In the genomic region with DNA sequence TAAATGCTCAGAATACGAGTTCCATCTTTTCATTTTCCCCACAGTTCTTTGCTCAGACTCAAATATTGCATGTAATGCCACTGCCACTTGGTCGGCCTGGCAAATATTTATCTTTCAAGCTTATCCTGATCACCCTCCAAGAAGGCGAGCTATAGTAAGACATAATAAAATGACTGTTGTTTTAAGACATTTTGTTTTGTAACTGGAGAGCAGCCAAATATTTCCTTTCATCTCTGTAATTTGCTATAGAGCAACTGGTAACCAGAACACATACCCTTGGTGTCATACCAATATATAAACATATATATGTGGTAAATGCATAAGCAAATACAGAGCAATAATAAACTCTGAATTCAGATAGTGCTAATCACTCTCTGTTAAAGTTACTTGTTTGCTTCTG, we compare ENCODE assay signal across 22 cellular contexts.
"Had no signal": no experiment of that assay in that cellular context is flagged by ENCODE, and none has a peak within 500 bp of the region (broad histone marks: within the 10 kb centered on the region; RNA-seq: fewer than 3 reads in every experiment).

No MANE protein-coding gene starts in this region.

- H3K4me3 ChIP-seq: body of pancreas, dorsolateral prefrontal cortex, lung, right atrium auricular region, skin epidermis, suprapubic skin had no signal

- H3K27me3 Mint-ChIP-seq: activated naive CD8-positive, alpha-beta T cell treated with anti-CD3 and anti-CD28 coated beads for 36 hours; stimulated activated naive CD8-positive, alpha-beta T cell treated with anti-CD3 and anti-CD28 coated beads, Interleukin-15, Interleukin-2, amounts not matched to agents 100 ng/mL and 50 ng/mL, for 24 hours; type B pancreatic cell had no signal

- H3K9me3 ChIP-seq: body of pancreas, right atrium auricular region, suprapubic skin had no signal

- H3K36me3 Mint-ChIP-seq: activated naive CD8-positive, alpha-beta T cell treated with anti-CD3 and anti-CD28 coated beads for 36 hours; type B pancreatic cell had no signal

- H3K9me3 Mint-ChIP-seq: activated naive CD8-positive, alpha-beta T cell treated with anti-CD3 and anti-CD28 coated beads for 36 hours; activated T-helper 1 cell treated with anti-CD3 and anti-CD28 coated beads, Interleukin-12 subunit alpha, Interleukin-12 subunit beta, Interleukin-2, Interleukin-4 antibody, amounts not matched to agents 30 ng/mL and 10 ng/mL and 1 ng/mL, durations not matched to agents 14 hours and 24 hours and 36 hours; endodermal cell; nephron progenitor cell; stimulated activated naive CD8-positive, alpha-beta T cell treated with anti-CD3 and anti-CD28 coated beads, Interleukin-15, Interleukin-2, amounts not matched to agents 100 ng/mL and 50 ng/mL, for 24 hours; type B pancreatic cell had no signal

- H3K27me3 ChIP-seq: body of pancreas, right atrium auricular region, suprapubic skin had no signal

- DNase-seq: activated CD4-positive, alpha-beta T cell treated with anti-CD3 and anti-CD28 coated beads for 1 hour; activated naive CD8-positive, alpha-beta T cell treated with anti-CD3 and anti-CD28 coated beads for 36 hours; amniotic stem cell; body of pancreas; dorsolateral prefrontal cortex; endodermal cell; hypothalamus; islet precursor cell; nephron progenitor cell; nucleus accumbens; stimulated activated CD4-positive, alpha-beta T cell treated with anti-CD3 and anti-CD28 coated beads, Interleukin-15, amount 100 ng/mL, for 24 hours; stimulated activated CD4-positive, alpha-beta T cell treated with anti-CD3 and anti-CD28 coated beads, Interleukin-2, amount 100 ng/mL, for 48 hours; T-helper 2 cell; WERI-Rb-1 had no signal

- H3K27ac ChIP-seq: body of pancreas, epithelial cell of prostate, right atrium auricular region, WERI-Rb-1 had no signal

- H3K4me3 Mint-ChIP-seq: activated naive CD8-positive, alpha-beta T cell treated with anti-CD3 and anti-CD28 coated beads for 36 hours; activated T-helper 1 cell treated with anti-CD3 and anti-CD28 coated beads, Interleukin-12 subunit alpha, Interleukin-12 subunit beta, Interleukin-2, Interleukin-4 antibody, amounts not matched to agents 30 ng/mL and 10 ng/mL and 1 ng/mL, durations not matched to agents 14 hours and 24 hours and 36 hours; endodermal cell; nephron progenitor cell; stimulated activated naive CD8-positive, alpha-beta T cell treated with anti-CD3 and anti-CD28 coated beads, Interleukin-15, Interleukin-2, amounts not matched to agents 100 ng/mL and 50 ng/mL, for 24 hours; type B pancreatic cell had no signal

- H3K4me1 ChIP-seq: body of pancreas, right atrium auricular region had no signal

- H3K36me3 ChIP-seq: right atrium auricular region, suprapubic skin, WERI-Rb-1 had no signal

- H3K27ac Mint-ChIP-seq: activated naive CD8-positive, alpha-beta T cell treated with anti-CD3 and anti-CD28 coated beads for 36 hours; activated T-helper 1 cell treated with anti-CD3 and anti-CD28 coated beads, Interleukin-12 subunit alpha, Interleukin-12 subunit beta, Interleukin-2, Interleukin-4 antibody, amounts not matched to agents 30 ng/mL and 10 ng/mL and 1 ng/mL, durations not matched to agents 14 hours and 24 hours and 36 hours; endodermal cell; nephron progenitor cell; stimulated activated naive CD8-positive, alpha-beta T cell treated with anti-CD3 and anti-CD28 coated beads, Interleukin-15, Interleukin-2, amounts not matched to agents 100 ng/mL and 50 ng/mL, for 24 hours; type B pancreatic cell had no signal
